Comparison of ENCODE assay signal across 2 cellular contexts in the genomic region with DNA sequence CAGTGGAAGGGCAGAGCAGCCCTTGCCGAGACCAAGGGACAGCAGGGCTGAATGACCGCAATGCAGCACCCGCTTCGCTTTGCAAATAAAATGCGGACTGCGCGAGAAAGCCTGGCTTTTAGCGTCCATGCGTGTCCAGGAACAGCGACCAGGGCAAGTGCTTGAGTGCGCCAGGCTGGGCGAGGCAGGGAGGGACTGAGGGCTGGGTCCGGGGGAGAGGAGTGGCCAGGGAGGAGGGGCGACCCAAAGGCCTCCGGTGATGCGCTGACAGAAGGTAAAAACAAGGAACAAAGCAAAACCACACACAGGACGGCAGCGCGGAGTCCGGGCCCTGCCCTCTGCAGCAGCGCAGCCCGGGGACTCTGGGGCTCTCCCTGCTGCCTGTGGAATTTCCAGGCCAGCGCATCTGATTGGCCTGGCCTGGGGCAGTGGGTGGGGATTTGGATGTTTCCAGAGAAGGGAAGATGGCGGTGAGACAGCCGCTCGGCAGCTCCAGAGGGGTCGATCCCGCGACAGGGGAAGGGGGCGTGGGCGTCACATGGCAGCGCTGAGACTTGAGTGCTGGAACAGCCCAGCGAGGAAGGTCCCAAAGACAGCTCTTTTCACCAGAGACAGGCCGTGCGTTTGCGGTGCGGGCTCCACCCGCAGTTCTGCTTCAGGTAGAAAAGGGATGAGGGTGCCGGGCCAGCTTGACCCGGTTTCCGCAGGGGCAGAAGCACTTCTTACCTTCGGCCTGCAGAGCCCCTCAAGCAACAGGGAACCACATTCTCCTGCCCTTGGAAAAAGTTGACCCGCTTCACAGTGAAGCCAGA.
TF ChIP-seq lines count a peak whose summit lies in the region.

No MANE protein-coding gene starts in this region.

TF ChIP-seq in HEK293, 187 proteins besides CTCF, POLR2A, EP300 and RAD21 (continued from another document):
- TF ChIP-seq, protein P1, sequence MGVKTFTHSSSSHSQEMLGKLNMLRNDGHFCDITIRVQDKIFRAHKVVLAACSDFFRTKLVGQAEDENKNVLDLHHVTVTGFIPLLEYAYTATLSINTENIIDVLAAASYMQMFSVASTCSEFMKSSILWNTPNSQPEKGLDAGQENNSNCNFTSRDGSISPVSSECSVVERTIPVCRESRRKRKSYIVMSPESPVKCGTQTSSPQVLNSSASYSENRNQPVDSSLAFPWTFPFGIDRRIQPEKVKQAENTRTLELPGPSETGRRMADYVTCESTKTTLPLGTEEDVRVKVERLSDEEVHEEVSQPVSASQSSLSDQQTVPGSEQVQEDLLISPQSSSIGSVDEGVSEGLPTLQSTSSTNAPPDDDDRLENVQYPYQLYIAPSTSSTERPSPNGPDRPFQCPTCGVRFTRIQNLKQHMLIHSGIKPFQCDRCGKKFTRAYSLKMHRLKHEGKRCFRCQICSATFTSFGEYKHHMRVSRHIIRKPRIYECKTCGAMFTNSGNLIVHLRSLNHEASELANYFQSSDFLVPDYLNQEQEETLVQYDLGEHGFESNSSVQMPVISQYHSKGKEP (tag by site-specific recombination; IDR thresholded peaks at IDR 0.05): no peak
- peak; percentile 89 for TF ChIP-seq SCRT2 (tag by site-specific recombination; IDR thresholded peaks at IDR 0.05)
- TF ChIP-seq ZNF555 (tag by site-specific recombination; conservative IDR thresholded peaks at IDR 0.05): no peak
- TF ChIP-seq ZNF658 (tag by site-specific recombination; IDR thresholded peaks at IDR 0.05): no peak
- peak; percentile 63 for TF ChIP-seq ZBTB8A (tag by site-specific recombination; IDR thresholded peaks at IDR 0.05)
- no peak for TF ChIP-seq MZF1 (tag by site-specific recombination; IDR thresholded peaks at IDR 0.05; ENCODE audit: borderline replicate concordance)
- 0 out of 2 replicates have a peak, but pooled peaks have one; percentile 14 for TF ChIP-seq ZNF843 (tag by site-specific recombination; IDR thresholded peaks at IDR 0.05)
- peak; percentile 91 for TF ChIP-seq KLF1 (tag by site-specific recombination; IDR thresholded peaks at IDR 0.05)
- no peak for TF ChIP-seq ZNF664 (tag by site-specific recombination; IDR thresholded peaks at IDR 0.05)
- no peak for TF ChIP-seq HOXC10 (CRISPR knock-in tag; IDR thresholded peaks at IDR 0.05)

TF ChIP-seq in HepG2, 621 proteins besides CTCF, POLR2A, EP300 and RAD21 (continued from another document and continues in another):
- TF ChIP-seq NFIC (IDR thresholded peaks at IDR 0.05; ENCODE audit: low read length): no peak
- TF ChIP-seq, protein P2, sequence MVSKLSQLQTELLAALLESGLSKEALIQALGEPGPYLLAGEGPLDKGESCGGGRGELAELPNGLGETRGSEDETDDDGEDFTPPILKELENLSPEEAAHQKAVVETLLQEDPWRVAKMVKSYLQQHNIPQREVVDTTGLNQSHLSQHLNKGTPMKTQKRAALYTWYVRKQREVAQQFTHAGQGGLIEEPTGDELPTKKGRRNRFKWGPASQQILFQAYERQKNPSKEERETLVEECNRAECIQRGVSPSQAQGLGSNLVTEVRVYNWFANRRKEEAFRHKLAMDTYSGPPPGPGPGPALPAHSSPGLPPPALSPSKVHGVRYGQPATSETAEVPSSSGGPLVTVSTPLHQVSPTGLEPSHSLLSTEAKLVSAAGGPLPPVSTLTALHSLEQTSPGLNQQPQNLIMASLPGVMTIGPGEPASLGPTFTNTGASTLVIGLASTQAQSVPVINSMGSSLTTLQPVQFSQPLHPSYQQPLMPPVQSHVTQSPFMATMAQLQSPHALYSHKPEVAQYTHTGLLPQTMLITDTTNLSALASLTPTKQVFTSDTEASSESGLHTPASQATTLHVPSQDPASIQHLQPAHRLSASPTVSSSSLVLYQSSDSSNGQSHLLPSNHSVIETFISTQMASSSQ (IDR thresholded peaks at IDR 0.05; ENCODE audit: low read depth): no peak
- TF ChIP-seq, protein P2 (CRISPR knock-in tag; IDR thresholded peaks at IDR 0.05; ENCODE audit: borderline replicate concordance): no peak
- peak; percentile 67; the same call in 1 of the 2 replicates for TF ChIP-seq GATAD2A (CRISPR knock-in tag; IDR thresholded peaks at IDR 0.05)
- peak; percentile 67; the same call in 1 of the 2 replicates for TF ChIP-seq MIER3 (CRISPR knock-in tag; IDR thresholded peaks at IDR 0.05; ENCODE audit: borderline replicate concordance)
- TF ChIP-seq ZNF10 (CRISPR knock-in tag; IDR thresholded peaks at IDR 0.05; ENCODE audit: borderline replicate concordance, low read depth): no peak
- TF ChIP-seq, protein P3, sequence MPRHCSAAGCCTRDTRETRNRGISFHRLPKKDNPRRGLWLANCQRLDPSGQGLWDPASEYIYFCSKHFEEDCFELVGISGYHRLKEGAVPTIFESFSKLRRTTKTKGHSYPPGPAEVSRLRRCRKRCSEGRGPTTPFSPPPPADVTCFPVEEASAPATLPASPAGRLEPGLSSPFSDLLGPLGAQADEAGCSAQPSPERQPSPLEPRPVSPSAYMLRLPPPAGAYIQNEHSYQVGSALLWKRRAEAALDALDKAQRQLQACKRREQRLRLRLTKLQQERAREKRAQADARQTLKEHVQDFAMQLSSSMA (CRISPR knock-in tag; IDR thresholded peaks at IDR 0.05): peak; percentile 76
- no peak for TF ChIP-seq ZNF747 (CRISPR knock-in tag; IDR thresholded peaks at IDR 0.05; ENCODE audit: borderline replicate concordance)
- peak; percentile 61 for TF ChIP-seq ZNF644 (CRISPR knock-in tag; IDR thresholded peaks at IDR 0.05; ENCODE audit: low read depth)
- 0 out of 2 replicates have a peak, but pooled peaks have one; percentile 3 for TF ChIP-seq ZNF839 (CRISPR knock-in tag; IDR thresholded peaks at IDR 0.05; ENCODE audit: borderline replicate concordance)
- TF ChIP-seq ZNF562 (CRISPR knock-in tag; IDR thresholded peaks at IDR 0.05; ENCODE audit: borderline replicate concordance): no peak
- TF ChIP-seq, protein P4, sequence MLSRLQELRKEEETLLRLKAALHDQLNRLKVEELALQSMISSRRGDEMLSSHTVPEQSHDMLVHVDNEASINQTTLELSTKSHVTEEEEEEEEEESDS (CRISPR knock-in tag; IDR thresholded peaks at IDR 0.05; ENCODE audit: borderline replicate concordance): no peak
- peak; percentile 47; the same call in 1 of the 2 replicates for TF ChIP-seq ZNF670 (CRISPR knock-in tag; IDR thresholded peaks at IDR 0.05; ENCODE audit: borderline replicate concordance)
- TF ChIP-seq, protein P5, sequence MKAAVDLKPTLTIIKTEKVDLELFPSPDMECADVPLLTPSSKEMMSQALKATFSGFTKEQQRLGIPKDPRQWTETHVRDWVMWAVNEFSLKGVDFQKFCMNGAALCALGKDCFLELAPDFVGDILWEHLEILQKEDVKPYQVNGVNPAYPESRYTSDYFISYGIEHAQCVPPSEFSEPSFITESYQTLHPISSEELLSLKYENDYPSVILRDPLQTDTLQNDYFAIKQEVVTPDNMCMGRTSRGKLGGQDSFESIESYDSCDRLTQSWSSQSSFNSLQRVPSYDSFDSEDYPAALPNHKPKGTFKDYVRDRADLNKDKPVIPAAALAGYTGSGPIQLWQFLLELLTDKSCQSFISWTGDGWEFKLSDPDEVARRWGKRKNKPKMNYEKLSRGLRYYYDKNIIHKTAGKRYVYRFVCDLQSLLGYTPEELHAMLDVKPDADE (CRISPR knock-in tag; IDR thresholded peaks at IDR 0.05): no peak
- peak; percentile 81 for TF ChIP-seq ZNF335 (CRISPR knock-in tag; IDR thresholded peaks at IDR 0.05)
- TF ChIP-seq, protein P6, sequence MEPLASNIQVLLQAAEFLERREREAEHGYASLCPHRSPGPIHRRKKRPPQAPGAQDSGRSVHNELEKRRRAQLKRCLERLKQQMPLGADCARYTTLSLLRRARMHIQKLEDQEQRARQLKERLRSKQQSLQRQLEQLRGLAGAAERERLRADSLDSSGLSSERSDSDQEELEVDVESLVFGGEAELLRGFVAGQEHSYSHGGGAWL (CRISPR knock-in tag; IDR thresholded peaks at IDR 0.05): peak; percentile 82
- TF ChIP-seq RXRA (CRISPR knock-in tag; IDR thresholded peaks at IDR 0.05): peak; percentile 75; the same call in 1 of the 2 replicates
- peak; percentile 64 for TF ChIP-seq THAP11 (CRISPR knock-in tag; IDR thresholded peaks at IDR 0.05)
- TF ChIP-seq, protein P7, sequence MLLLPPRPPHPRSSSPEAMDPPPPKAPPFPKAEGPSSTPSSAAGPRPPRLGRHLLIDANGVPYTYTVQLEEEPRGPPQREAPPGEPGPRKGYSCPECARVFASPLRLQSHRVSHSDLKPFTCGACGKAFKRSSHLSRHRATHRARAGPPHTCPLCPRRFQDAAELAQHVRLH (CRISPR knock-in tag; IDR thresholded peaks at IDR 0.05; ENCODE audit: borderline replicate concordance, low read depth): peak; percentile 73
- TF ChIP-seq MATR3 (CRISPR knock-in tag; IDR thresholded peaks at IDR 0.05): no peak
- TF ChIP-seq ZNF30 (CRISPR knock-in tag; IDR thresholded peaks at IDR 0.05): no peak
- TF ChIP-seq, protein P8, sequence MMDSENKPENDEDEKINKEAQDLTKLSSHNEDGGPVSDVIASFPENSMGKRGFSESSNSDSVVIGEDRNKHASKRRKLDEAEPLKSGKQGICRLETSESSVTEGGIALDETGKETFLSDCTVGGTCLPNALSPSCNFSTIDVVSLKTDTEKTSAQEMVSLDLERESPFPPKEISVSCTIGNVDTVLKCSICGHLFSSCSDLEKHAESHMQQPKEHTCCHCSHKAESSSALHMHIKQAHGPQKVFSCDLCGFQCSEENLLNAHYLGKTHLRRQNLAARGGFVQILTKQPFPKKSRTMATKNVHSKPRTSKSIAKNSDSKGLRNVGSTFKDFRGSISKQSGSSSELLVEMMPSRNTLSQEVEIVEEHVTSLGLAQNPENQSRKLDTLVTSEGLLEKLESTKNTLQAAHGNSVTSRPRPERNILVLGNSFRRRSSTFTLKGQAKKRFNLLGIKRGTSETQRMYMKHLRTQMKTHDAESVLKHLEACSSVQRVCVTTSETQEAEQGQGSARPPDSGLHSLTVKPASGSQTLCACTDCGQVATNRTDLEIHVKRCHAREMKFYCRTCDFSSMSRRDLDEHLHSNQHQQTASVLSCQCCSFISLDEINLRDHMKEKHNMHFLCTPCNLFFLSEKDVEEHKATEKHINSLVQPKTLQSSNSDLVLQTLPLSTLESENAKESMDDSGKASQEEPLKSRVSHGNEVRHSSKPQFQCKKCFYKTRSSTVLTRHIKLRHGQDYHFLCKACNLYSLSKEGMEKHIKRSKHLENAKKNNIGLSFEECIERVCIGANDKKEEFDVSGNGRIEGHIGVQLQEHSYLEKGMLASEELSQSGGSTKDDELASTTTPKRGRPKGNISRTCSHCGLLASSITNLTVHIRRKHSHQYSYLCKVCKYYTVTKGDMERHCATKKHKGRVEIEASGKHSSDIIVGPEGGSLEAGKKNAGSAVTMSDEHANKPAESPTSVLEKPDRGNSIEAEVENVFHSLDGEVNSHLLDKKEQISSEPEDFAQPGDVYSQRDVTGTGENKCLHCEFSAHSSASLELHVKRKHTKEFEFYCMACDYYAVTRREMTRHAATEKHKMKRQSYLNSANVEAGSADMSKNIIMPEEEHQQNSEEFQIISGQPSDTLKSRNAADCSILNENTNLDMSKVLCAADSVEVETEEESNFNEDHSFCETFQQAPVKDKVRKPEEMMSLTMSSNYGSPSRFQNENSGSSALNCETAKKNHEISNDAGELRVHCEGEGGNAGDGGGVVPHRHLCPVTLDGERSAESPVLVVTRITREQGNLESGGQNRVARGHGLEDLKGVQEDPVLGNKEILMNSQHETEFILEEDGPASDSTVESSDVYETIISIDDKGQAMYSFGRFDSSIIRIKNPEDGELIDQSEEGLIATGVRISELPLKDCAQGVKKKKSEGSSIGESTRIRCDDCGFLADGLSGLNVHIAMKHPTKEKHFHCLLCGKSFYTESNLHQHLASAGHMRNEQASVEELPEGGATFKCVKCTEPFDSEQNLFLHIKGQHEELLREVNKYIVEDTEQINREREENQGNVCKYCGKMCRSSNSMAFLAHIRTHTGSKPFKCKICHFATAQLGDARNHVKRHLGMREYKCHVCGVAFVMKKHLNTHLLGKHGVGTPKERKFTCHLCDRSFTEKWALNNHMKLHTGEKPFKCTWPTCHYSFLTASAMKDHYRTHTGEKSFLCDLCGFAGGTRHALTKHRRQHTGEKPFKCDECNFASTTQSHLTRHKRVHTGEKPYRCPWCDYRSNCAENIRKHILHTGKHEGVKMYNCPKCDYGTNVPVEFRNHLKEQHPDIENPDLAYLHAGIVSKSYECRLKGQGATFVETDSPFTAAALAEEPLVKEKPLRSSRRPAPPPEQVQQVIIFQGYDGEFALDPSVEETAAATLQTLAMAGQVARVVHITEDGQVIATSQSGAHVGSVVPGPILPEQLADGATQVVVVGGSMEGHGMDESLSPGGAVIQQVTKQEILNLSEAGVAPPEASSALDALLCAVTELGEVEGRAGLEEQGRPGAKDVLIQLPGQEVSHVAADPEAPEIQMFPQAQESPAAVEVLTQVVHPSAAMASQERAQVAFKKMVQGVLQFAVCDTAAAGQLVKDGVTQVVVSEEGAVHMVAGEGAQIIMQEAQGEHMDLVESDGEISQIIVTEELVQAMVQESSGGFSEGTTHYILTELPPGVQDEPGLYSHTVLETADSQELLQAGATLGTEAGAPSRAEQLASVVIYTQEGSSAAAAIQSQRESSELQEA (CRISPR knock-in tag; IDR thresholded peaks at IDR 0.05; ENCODE audit: not compliant biosample characterization): peak; percentile 72
- no peak for TF ChIP-seq SYNCRIP (IDR thresholded peaks at IDR 0.05; ENCODE audit: insufficient read depth, low read depth, low read length)
- no peak for TF ChIP-seq ZNF33A (CRISPR knock-in tag; IDR thresholded peaks at IDR 0.05; ENCODE audit: borderline replicate concordance)
- no peak for TF ChIP-seq SNRNP70 (IDR thresholded peaks at IDR 0.05; ENCODE audit: low read depth, low read length)
- TF ChIP-seq, protein P9, sequence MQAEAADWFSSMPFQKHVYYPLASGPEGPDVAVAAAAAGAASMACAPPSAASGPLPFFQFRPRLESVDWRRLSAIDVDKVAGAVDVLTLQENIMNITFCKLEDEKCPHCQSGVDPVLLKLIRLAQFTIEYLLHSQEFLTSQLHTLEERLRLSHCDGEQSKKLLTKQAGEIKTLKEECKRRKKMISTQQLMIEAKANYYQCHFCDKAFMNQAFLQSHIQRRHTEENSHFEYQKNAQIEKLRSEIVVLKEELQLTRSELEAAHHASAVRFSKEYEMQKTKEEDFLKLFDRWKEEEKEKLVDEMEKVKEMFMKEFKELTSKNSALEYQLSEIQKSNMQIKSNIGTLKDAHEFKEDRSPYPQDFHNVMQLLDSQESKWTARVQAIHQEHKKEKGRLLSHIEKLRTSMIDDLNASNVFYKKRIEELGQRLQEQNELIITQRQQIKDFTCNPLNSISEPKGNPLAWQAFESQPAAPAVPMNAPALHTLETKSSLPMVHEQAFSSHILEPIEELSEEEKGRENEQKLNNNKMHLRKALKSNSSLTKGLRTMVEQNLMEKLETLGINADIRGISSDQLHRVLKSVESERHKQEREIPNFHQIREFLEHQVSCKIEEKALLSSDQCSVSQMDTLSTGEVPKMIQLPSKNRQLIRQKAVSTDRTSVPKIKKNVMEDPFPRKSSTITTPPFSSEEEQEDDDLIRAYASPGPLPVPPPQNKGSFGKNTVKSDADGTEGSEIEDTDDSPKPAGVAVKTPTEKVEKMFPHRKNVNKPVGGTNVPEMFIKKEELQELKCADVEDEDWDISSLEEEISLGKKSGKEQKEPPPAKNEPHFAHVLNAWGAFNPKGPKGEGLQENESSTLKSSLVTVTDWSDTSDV (CRISPR knock-in tag; IDR thresholded peaks at IDR 0.05): peak; percentile 95; the same call in 1 of the 2 replicates
- TF ChIP-seq ZNF878 (CRISPR knock-in tag; IDR thresholded peaks at IDR 0.05): no peak
